26 cellular contexts compared by ENCODE assay signal in the genomic region with DNA sequence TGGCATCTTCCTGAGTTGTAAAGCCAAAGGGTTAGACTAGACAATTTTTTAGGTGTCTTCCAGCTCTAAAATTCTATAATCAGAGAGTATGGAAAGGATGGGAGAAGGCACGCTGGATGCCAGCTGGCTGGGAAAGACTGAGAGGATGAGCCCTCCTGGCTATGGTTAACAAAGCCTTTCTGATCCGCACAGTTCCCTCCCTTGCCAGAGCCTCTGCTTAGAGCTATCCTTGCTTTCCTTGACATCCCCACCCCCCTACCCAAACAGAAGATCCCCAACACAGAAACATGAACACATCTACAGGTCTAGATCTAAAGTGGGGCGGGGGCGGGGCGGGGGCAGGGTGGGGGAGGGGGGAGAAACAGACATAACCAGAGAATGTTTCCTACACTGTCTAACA. TPM values are rescaled to one million over a fixed set of nuclear protein-coding genes. Genes with fewer than 3 reads are reported as not detected.
DNase-seq lines count a peak whose midpoint lies in the region; ATAC-seq and TF ChIP-seq lines count a peak whose summit lies in the region.
"Had no signal": no experiment of that assay in that cellular context is flagged by ENCODE, and none has a peak within 500 bp of the region (broad histone marks: within the 10 kb centered on the region; RNA-seq: fewer than 3 reads in every experiment).

No MANE protein-coding gene starts in this region.

- H3K27ac Mint-ChIP-seq in memory B cell, result peak overlapping the region; percentile 73
- no peak overlapping the region for H3K27ac Mint-ChIP-seq in chondrocyte (ENCODE audit: unreplicated experiment)

- no peaks in the 10 kb centered on the region for H3K9me3 Mint-ChIP-seq in memory B cell
- no peaks in the 10 kb centered on the region for H3K9me3 Mint-ChIP-seq in chondrocyte (ENCODE audit: low read depth)

- CTCF ChIA-PET in OCI-LY7 (lab: Charles Lee; ENCODE audit: unreplicated experiment), result interaction anchor here (0.6 kb wide), 1 partner anchor 379 kb away, joined by 3 read pairs; no protein-coding TSS in a partner anchor

- no peaks in the 10 kb centered on the region for H3K9me2 ChIP-seq in OCI-LY7 (ENCODE audit: insufficient read depth, low read length)

- ATAC-seq in memory B cell (ENCODE audit: low read depth), result no peak
- ATAC-seq in GM18517 (IDR thresholded peaks at IDR 0.05; ENCODE audit: unreplicated experiment), result no peak
- ATAC-seq: HCT116, Right ventricle myocardium inferior, SK-N-SH treated with all-trans-retinoic acid at 6 μM for 48 hours had no signal

- H3K4me1 ChIP-seq in BLaER1 treated with 17β-estradiol and CSF1 and Interleukin-3, amounts not matched to agents 10 nM and 100 nM, result peaks cover 41 to 91% (median 83%) of the 10 kb centered on the region in 10 experiments
- H3K4me1 ChIP-seq in OCI-LY7 (ENCODE audit: insufficient read depth, low read length, poor library complexity, severe bottlenecking), result peaks cover 36% of the 10 kb centered on the region
- peaks cover 0 to 3% of the 10 kb centered on the region in 2 donors for H3K4me1 ChIP-seq in breast epithelium

- peak overlapping the region in 10 of 11 experiments; percentile 39 to 74 (median 67); a peak in 19 of 22 replicates for H3K4me2 ChIP-seq in BLaER1 treated with 17β-estradiol and CSF1 and Interleukin-3, amounts not matched to agents 10 nM and 100 nM
- H3K4me2 ChIP-seq in OCI-LY7 (ENCODE audit: low read length), result peak overlapping the region; percentile 54; the same call in 1 of the 2 replicates
- H3K4me2 ChIP-seq: PC-9 had no signal

- no peak for TF ChIP-seq POLR2A in breast epithelium (IDR thresholded peaks at IDR 0.05)

- peaks cover 79 to 99% (median 98%) of the 10 kb centered on the region in 11 experiments for H4K20me1 ChIP-seq in BLaER1 treated with 17β-estradiol and CSF1 and Interleukin-3, amounts not matched to agents 10 nM and 100 nM
- peaks cover 52% of the 10 kb centered on the region for H4K20me1 ChIP-seq in OCI-LY7 (ENCODE audit: insufficient read depth, low read length)

- no peaks in the 10 kb centered on the region for H3K9me3 ChIP-seq in BLaER1 treated with 17β-estradiol and CSF1 and Interleukin-3, amounts not matched to agents 10 nM and 100 nM (replicated peaks in 1 of 11)
- H3K9me3 ChIP-seq in OCI-LY7 (ENCODE audit: low read length) (no peaks in the 10 kb centered on the region), breast epithelium (no peaks in the 10 kb centered on the region)
- H3K9me3 ChIP-seq: SJCRH30 had no signal

- H3K27me3 ChIP-seq in BLaER1 treated with 17β-estradiol and CSF1 and Interleukin-3, amounts not matched to agents 10 nM and 100 nM, result no peaks in the 10 kb centered on the region
- H3K27me3 ChIP-seq in breast epithelium, result no peaks in the 10 kb centered on the region
- H3K27me3 ChIP-seq: SJCRH30 had no signal

- H3K4me3 ChIP-seq in BLaER1 treated with 17β-estradiol and CSF1 and Interleukin-3, amounts not matched to agents 10 nM and 100 nM, result no peak overlapping the region
- H3K4me3 ChIP-seq in OCI-LY7 (ENCODE audit: low read depth, low read length, poor library complexity, severe bottlenecking) (no peak overlapping the region), breast epithelium (no peak overlapping the region)
- H3K4me3 ChIP-seq: PC-9, SJCRH30 had no signal

- peaks cover 0 to 17% (median 6%) of the 10 kb centered on the region in 11 experiments; a peak in 5 of 22 replicates for H3K36me3 ChIP-seq in BLaER1 treated with 17β-estradiol and CSF1 and Interleukin-3, amounts not matched to agents 10 nM and 100 nM
- peaks cover 15% of the 10 kb centered on the region; the same call in 1 of the 2 replicates for H3K36me3 ChIP-seq in OCI-LY7 (ENCODE audit: insufficient read depth, low read length)
- no peaks in the 10 kb centered on the region for H3K36me3 ChIP-seq in breast epithelium
- H3K36me3 ChIP-seq: SJCRH30 had no signal

- POLR2A ChIA-PET in OCI-LY7 (lab: Charles Lee), result no interaction called here

- no peak overlapping the region for H2AFZ ChIP-seq in OCI-LY7 (ENCODE audit: low read length)
- H2AFZ ChIP-seq: PC-9 had no signal

- H3K4me3 Mint-ChIP-seq in memory B cell, result no peak overlapping the region
- no peak overlapping the region for H3K4me3 Mint-ChIP-seq in chondrocyte (ENCODE audit: unreplicated experiment)

- no peak overlapping the region for H3K9ac ChIP-seq in BLaER1 treated with 17β-estradiol and CSF1 and Interleukin-3, amounts not matched to agents 10 nM and 100 nM

- H3K4me1 Mint-ChIP-seq in memory B cell, result peaks cover 58% of the 10 kb centered on the region
- peaks cover 15% of the 10 kb centered on the region for H3K4me1 Mint-ChIP-seq in chondrocyte (ENCODE audit: low read depth)

- TF ChIP-seq CTCF in OCI-LY7 (conservative IDR thresholded peaks at IDR 0.05; ENCODE audit: low read length) (no peak), chondrocyte (IDR thresholded peaks at IDR 0.05) (no peak), breast epithelium (IDR thresholded peaks at IDR 0.05) (no peak)

- no TSS peak for BruUV-seq in OCI-LY7 (replicated peaks; lab: Mats Ljungman, UMichigan)

- H3K27ac ChIP-seq in BLaER1 treated with 17β-estradiol and CSF1 and Interleukin-3, amounts not matched to agents 10 nM and 100 nM, result peak overlapping the region in 8 of 11 experiments; percentile 36 to 56 (median 50); a peak in 12 of 22 replicates
- H3K27ac ChIP-seq in OCI-LY7 (ENCODE audit: low read depth, low read length, poor library complexity, severe bottlenecking) (no peak overlapping the region), breast epithelium (no peak overlapping the region)
- H3K27ac ChIP-seq: C4-2B, PC-9, SJCRH30 had no signal

- H3K79me2 ChIP-seq in OCI-LY7 (ENCODE audit: insufficient read depth, low read depth, low read length), result peaks cover 97% of the 10 kb centered on the region

- intact Hi-C loops in OCI-LY7 (cut with micrococcal nuclease; ENCODE audit: unreplicated experiment) (no loop called here), breast epithelium (cut with DNase I; ENCODE audit: low total_unique reads) (no loop called here)

- DNase-seq in D341Med (ENCODE audit: low spot score), result peak; percentile 60
- DNase-seq in OCI-LY7 (ENCODE audit: low spot score), result no peak
- no peak for DNase-seq in memory B cell (ENCODE audit: low spot score in 2 of 2)
- DNase-seq in NCI-H526 treated with DMSO at 0.1 percent for 48 hours (lab: John Stamatoyannopoulos, UW), result no peak
- DNase-seq in chondrocyte (ENCODE audit: low spot score), result no peak
- DNase-seq in breast epithelium (ENCODE audit: low spot score in 2 of 2), result no peak
- DNase-seq: AML-193; IMR-90; KG1; NCI-H1092; NCI-H1417 treated with DMSO at 0.1 percent for 48 hours; NCI-H187; NCI-H2081 treated with DMSO at 0.1 percent for 48 hours; NCI-H2171; NCI-H226; NCI-H510A; NCI-H748 treated with DMSO at 0.1 percent for 48 hours; NK-92 treated with Interleukin-12 subunit alpha and Interleukin-12 subunit beta, amount 100 ng/mL, for 24 hours; PC-9; SJCRH30 had no signal

- H3K27me3 Mint-ChIP-seq in memory B cell (no peaks in the 10 kb centered on the region), chondrocyte (ENCODE audit: low read depth) (no peaks in the 10 kb centered on the region)

- H3K36me3 Mint-ChIP-seq in memory B cell (no peaks in the 10 kb centered on the region), chondrocyte (ENCODE audit: low read depth) (no peaks in the 10 kb centered on the region)

RNA-seq across cellular contexts. Expression of gene TCF20, which starts 6.5 kb away (rescaled TPM):
- 55.6 and 56.0 TPM in 2 replicates for total RNA-seq in OCI-LY7 (2014; rRNA removed; shearing (Covaris generic))
- total RNA-seq in OCI-LY7 (2022), result 71.1 and 77.8 TPM in 2 replicates
- 27.3 to 35.1 TPM (median 31.0 TPM) in 3 replicates for total RNA-seq in chondrocyte
- total RNA-seq in breast epithelium, result 10 to 100 TPM; 24.2 to 43.3 (median 36.1) TPM

Comparison
In these comparisons a context has a peak if more than half of its experiments do, and no peak if none do; other contexts are left out.
1. H3K27ac ChIP-seq: peak in BLaER1 treated with 17β-estradiol and CSF1 and Interleukin-3, amounts not matched to agents 10 nM and 100 nM (8 of 11); none in OCI-LY7 (single experiment) and breast epithelium (0 of 2).